In genomic region chr4:185019451-185020292, GRCh38 we compare ENCODE assay signal across 12 cellular contexts. TPM values are rescaled to one million over a fixed set of nuclear protein-coding genes. Genes with fewer than 3 reads are reported as not detected.
DNase-seq lines count a peak whose midpoint lies in the region; ATAC-seq and TF ChIP-seq lines count a peak whose summit lies in the region.
"Had no signal": no experiment of that assay in that cellular context is flagged by ENCODE, and none has a peak within 500 bp of the region (broad histone marks: within the 10 kb centered on the region; RNA-seq: fewer than 3 reads in every experiment).

No MANE protein-coding gene starts in this region.

- peaks cover 14% of the 10 kb centered on the region for H3K4me1 Mint-ChIP-seq in endothelial cell (ENCODE audit: unreplicated experiment)
- peaks cover 31% of the 10 kb centered on the region for H3K4me1 Mint-ChIP-seq in osteocyte (ENCODE audit: unreplicated experiment)
- peaks cover 14% of the 10 kb centered on the region for H3K4me1 Mint-ChIP-seq in activated T-cell treated with anti-CD3 and anti-CD28 coated beads, Interleukin-2, amount 50 U/mL, for 4 hours (ENCODE audit: low read depth)

- H3K27ac Mint-ChIP-seq in endothelial cell (ENCODE audit: unreplicated experiment) (no peak overlapping the region), osteocyte (ENCODE audit: unreplicated experiment) (no peak overlapping the region)

- peaks cover 36% of the 10 kb centered on the region for H3K27me3 Mint-ChIP-seq in endothelial cell (ENCODE audit: unreplicated experiment)
- peaks cover 90% of the 10 kb centered on the region for H3K27me3 Mint-ChIP-seq in osteocyte (ENCODE audit: unreplicated experiment)
- peaks cover 85% of the 10 kb centered on the region for H3K27me3 Mint-ChIP-seq in activated T-cell treated with anti-CD3 and anti-CD28 coated beads, Interleukin-2, amount 50 U/mL, for 4 hours (ENCODE audit: low read depth)

- ATAC-seq in activated T-cell treated with anti-CD3 and anti-CD28 coated beads, Interleukin-2, amount 50 U/mL, for 4 hours, result no peak

- H3K4me3 Mint-ChIP-seq in endothelial cell (ENCODE audit: unreplicated experiment) (no peak overlapping the region), osteocyte (ENCODE audit: unreplicated experiment) (peak overlapping the region; percentile 35)
- H3K4me3 Mint-ChIP-seq in activated T-cell treated with anti-CD3 and anti-CD28 coated beads, Interleukin-2, amount 50 U/mL, for 4 hours, result no peak overlapping the region

- H3K36me3 Mint-ChIP-seq in endothelial cell (ENCODE audit: low read depth, unreplicated experiment) (no peaks in the 10 kb centered on the region), osteocyte (ENCODE audit: unreplicated experiment) (no peaks in the 10 kb centered on the region)
- no peaks in the 10 kb centered on the region for H3K36me3 Mint-ChIP-seq in activated T-cell treated with anti-CD3 and anti-CD28 coated beads, Interleukin-2, amount 50 U/mL, for 4 hours (ENCODE audit: insufficient read depth)

- no peak overlapping the region for H3K27ac ChIP-seq in HUES6 (ENCODE audit: low read depth, low read length)

- H3K36me3 ChIP-seq in HUES6 (ENCODE audit: control insufficient read depth, insufficient read depth, low read length), result no peaks in the 10 kb centered on the region

- no peaks in the 10 kb centered on the region for H3K9me3 ChIP-seq in HUES6 (ENCODE audit: control insufficient read depth, insufficient read depth, low read depth, low read length)

- TF ChIP-seq CTCF in endothelial cell (IDR thresholded peaks at IDR 0.05; ENCODE audit: unreplicated experiment) (no peak), osteocyte (IDR thresholded peaks at IDR 0.05) (no peak)

- H3K4me3 ChIP-seq in HUES6 (ENCODE audit: low read depth, low read length), result peak overlapping the region; percentile 49

- H3K9ac ChIP-seq in HUES6 (ENCODE audit: low read length), result no peak overlapping the region

- peak; percentile 64 for DNase-seq in D341Med (ENCODE audit: low spot score)
- DNase-seq in endothelial cell (ENCODE audit: low spot score), result peak; percentile 32
- DNase-seq in osteocyte (ENCODE audit: extremely low spot score, unreplicated experiment), result no peak
- no peak for DNase-seq in central memory CD4-positive, alpha-beta T cell
- no peak for DNase-seq in medulla oblongata (ENCODE audit: extremely low spot score)
- DNase-seq in activated T-cell treated with anti-CD3 and anti-CD28 coated beads, Interleukin-2, amount 50 U/mL, for 4 hours, result no peak
- no peak for DNase-seq in SHP77 treated with DMSO at 0.1 percent for 48 hours (lab: John Stamatoyannopoulos, UW)
- DNase-seq: NCI-H1048, Right ventricle myocardium superior, substantia nigra had no signal

- H3K27me3 ChIP-seq in HUES6 (ENCODE audit: control insufficient read depth, insufficient read depth, low read length), result peaks cover 100% of the 10 kb centered on the region

- H3K9me3 Mint-ChIP-seq in endothelial cell (ENCODE audit: unreplicated experiment), result no peaks in the 10 kb centered on the region
- no peaks in the 10 kb centered on the region for H3K9me3 Mint-ChIP-seq in osteocyte (ENCODE audit: unreplicated experiment)
- no peaks in the 10 kb centered on the region for H3K9me3 Mint-ChIP-seq in activated T-cell treated with anti-CD3 and anti-CD28 coated beads, Interleukin-2, amount 50 U/mL, for 4 hours

- H3K4me1 ChIP-seq in HUES6 (ENCODE audit: control insufficient read depth, insufficient read depth, low read length), result peaks cover 41% of the 10 kb centered on the region

RNA-seq across cellular contexts. Expression of gene HELT, which starts 1.4 kb away (rescaled TPM):
- total RNA-seq in endothelial cell (ENCODE audit: unreplicated experiment) (not detected), osteocyte (not detected in 2 replicates)
- not detected for total RNA-seq in activated T-cell treated with anti-CD3 and anti-CD28 coated beads, Interleukin-2, amount 50 U/mL, for 4 hours
- total RNA-seq: pulmonary artery endothelial cell, Right ventricle myocardium superior had no signal

Comparison
In these comparisons a context has a peak if more than half of its experiments do, and no peak if none do; other contexts are left out.
1. DNase-seq: peak in D341Med (single experiment) and endothelial cell (single experiment); none in osteocyte (single experiment), central memory CD4-positive, alpha-beta T cell (single experiment), medulla oblongata (single experiment), activated T-cell treated with anti-CD3 and anti-CD28 coated beads, Interleukin-2, amount 50 U/mL, for 4 hours (single experiment) and SHP77 treated with DMSO at 0.1 percent for 48 hours (single experiment).